In the genomic region with DNA sequence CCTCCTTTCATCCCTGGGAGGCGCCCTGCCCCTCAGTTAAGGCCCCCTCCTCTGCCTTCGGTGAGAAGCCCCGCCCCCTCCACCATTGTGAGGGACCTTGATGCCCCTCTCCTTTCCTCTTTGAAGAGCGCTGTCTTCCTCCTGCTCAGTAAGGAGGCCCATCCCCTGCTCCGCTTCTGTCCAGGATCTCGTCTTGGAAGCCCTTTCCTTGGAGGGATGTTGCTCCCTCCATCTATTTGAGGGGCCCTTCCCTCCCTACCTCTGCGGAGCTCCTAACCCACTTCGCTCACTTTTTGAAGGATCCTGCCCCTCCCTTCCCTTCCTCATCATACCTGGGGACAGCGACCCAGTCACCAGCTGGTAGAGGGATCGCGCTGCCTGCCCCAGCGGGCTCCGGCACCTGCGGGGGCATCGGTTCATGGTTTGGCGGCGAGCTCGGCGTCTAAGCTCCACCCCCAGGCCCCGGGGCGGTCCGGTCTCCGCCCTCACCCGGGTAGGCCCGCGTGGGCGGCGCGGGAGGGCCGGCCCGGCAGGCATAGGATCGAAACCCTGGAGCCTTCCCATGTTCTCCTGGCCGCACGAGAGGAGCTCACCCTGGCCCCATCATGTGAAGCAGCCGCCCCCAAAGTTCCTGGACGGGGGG, we compare ENCODE assay signal across 8 cellular contexts. TPM values are rescaled to one million over a fixed set of nuclear protein-coding genes. Genes with fewer than 3 reads are reported as not detected.
DNase-seq lines count a peak whose midpoint lies in the region; TF ChIP-seq lines count a peak whose summit lies in the region.

No MANE protein-coding gene starts in this region.

- no peaks in the 10 kb centered on the region for H3K9me3 ChIP-seq in osteoblast (ENCODE audit: low read depth, low read length)

- H3K4me1 ChIP-seq in osteoblast (ENCODE audit: insufficient read depth, low read length) = peaks cover 10% of the 10 kb centered on the region

- no peaks in the 10 kb centered on the region for H3K79me2 ChIP-seq in osteoblast (ENCODE audit: insufficient read depth, low read length)

- no peaks in the 10 kb centered on the region for H3K36me3 ChIP-seq in osteoblast (ENCODE audit: insufficient read depth, low read length)

- no peak overlapping the region for H2AFZ ChIP-seq in osteoblast (ENCODE audit: low read length)

- peaks cover 42% of the 10 kb centered on the region for H4K20me1 ChIP-seq in osteoblast (ENCODE audit: insufficient read depth, low read length)

- H3K27me3 ChIP-seq in osteoblast (ENCODE audit: insufficient read depth, low read length) = no peaks in the 10 kb centered on the region

- peak overlapping the region; percentile 92 for H3K4me2 ChIP-seq in osteoblast (ENCODE audit: insufficient read depth, low read length)

- peak; percentile 63 for DNase-seq in NCI-H510A (lab: John Stamatoyannopoulos, UW)
- peak; percentile 49 for DNase-seq in activated gamma-delta T cell (lab: John Stamatoyannopoulos, UW)
- DNase-seq in globus pallidus (ENCODE audit: low spot score) = peak; percentile 29
- DNase-seq in osteoblast (ENCODE audit: insufficient read length, low spot score, missing footprints) = peak; percentile 97
- no peak for DNase-seq in DMS153 treated with DMSO at 0.1 percent for 48 hours (lab: John Stamatoyannopoulos, UW; ENCODE audit: unreplicated experiment)
- no peak for DNase-seq in GM19240 (ENCODE audit: insufficient read length, low spot score)
- no peak for DNase-seq in NCI-H446 treated with DMSO at 0.1 percent for 48 hours (lab: John Stamatoyannopoulos, UW)

- TF ChIP-seq CTCF in GM12875 (IDR thresholded peaks at IDR 0.05; ENCODE audit: borderline replicate concordance, insufficient read depth, low read depth, low read length) = no peak
- no peak for TF ChIP-seq CTCF in osteoblast (IDR thresholded peaks at IDR 0.05; ENCODE audit: extremely low read depth, low read depth, low read length)

- no peak overlapping the region for H3K27ac ChIP-seq in osteoblast (ENCODE audit: low read depth, low read length)

- H3K4me3 ChIP-seq in GM12875 (ENCODE audit: low read depth, low read length) (peak overlapping the region; percentile 53), osteoblast (ENCODE audit: insufficient read depth, low read length) (peak overlapping the region; percentile 71)

RNA-seq across cellular contexts. Expression of gene KCNIP2, which starts 4.1 kb away (rescaled TPM):
- 0.88 and 1.4 TPM in 2 replicates for total RNA-seq in osteoblast

RNA-seq across cellular contexts. Expression of gene OGA, which starts 21.3 kb away (rescaled TPM):
- 115 and 121 TPM in 2 replicates for total RNA-seq in osteoblast

RNA-seq across cellular contexts. Expression of gene NPM3, which starts 56.3 kb away (rescaled TPM):
- total RNA-seq in osteoblast = 47.7 and 64.8 TPM in 2 replicates

Comparison
In these comparisons a context has a peak if more than half of its experiments do, and no peak if none do; other contexts are left out.
1. DNase-seq: peak in NCI-H510A (single experiment), activated gamma-delta T cell (single experiment), globus pallidus (single experiment) and osteoblast (single experiment); none in DMS153 treated with DMSO at 0.1 percent for 48 hours (single experiment), GM19240 (single experiment) and NCI-H446 treated with DMSO at 0.1 percent for 48 hours (single experiment).